ENCODE assay signal across 12 cellular contexts in genomic region chr10:110613341-110613995, GRCh38. TPM values are rescaled to one million over a fixed set of nuclear protein-coding genes. Genes with fewer than 3 reads are reported as not detected.
A peak's percentile ranks its signal among the peaks of the same experiment; 100 is the strongest.
DNase-seq lines count a peak whose midpoint lies in the region; ATAC-seq and TF ChIP-seq lines count a peak whose summit lies in the region.
"Had no signal": no experiment of that assay in that cellular context is flagged by ENCODE, and none has a peak within 500 bp of the region (broad histone marks: within the 10 kb centered on the region; RNA-seq: fewer than 3 reads in every experiment).

No MANE protein-coding gene starts in this region.

- H3K4me1 ChIP-seq in OCI-LY1 (ENCODE audit: insufficient read depth, low read length, severe bottlenecking) (peaks cover 93% of the 10 kb centered on the region), body of pancreas (no peaks in the 10 kb centered on the region)

- 65 to 74% methylated on average over 8 of the region's 8 CpGs for WGBS in body of pancreas, 2 donors

- intact Hi-C loops in body of pancreas (cut with DNase I): no loop called here

- DNase-seq in activated CD4-positive, alpha-beta T cell treated with anti-CD3 and anti-CD28 coated beads for 48 hours: peak; percentile 62
- no peak for DNase-seq in activated CD4-positive, alpha-beta T cell treated with anti-CD3 and anti-CD28 coated beads for 4 hours
- peak; percentile 66 for DNase-seq in stimulated activated CD4-positive, alpha-beta T cell treated with anti-CD3 and anti-CD28 coated beads, Interleukin-1b, Interleukin-23, amount 100 ng/mL, for 48 hours
- DNase-seq in WERI-Rb-1 (no peak), body of pancreas (no peak), HPDE6-E6E7 (ENCODE audit: extremely low spot score) (no peak)
- DNase-seq: activated CD4-positive, alpha-beta T cell treated with anti-CD3 and anti-CD28 coated beads, Interleukin-2, amount 50 U/mL, for 1 hour; caudate nucleus; kidney glomerular epithelial cell; NCI-H1436 had no signal

- no peaks in the 10 kb centered on the region for H3K9me2 ChIP-seq in OCI-LY1 (ENCODE audit: low read depth, low read length)

- peaks cover 19% of the 10 kb centered on the region for H3K79me2 ChIP-seq in OCI-LY1 (ENCODE audit: insufficient read depth, low read length)

- H3K9me3 ChIP-seq in OCI-LY1 (ENCODE audit: low read length) (no peaks in the 10 kb centered on the region), WERI-Rb-1 (ENCODE audit: severe bottlenecking) (no peaks in the 10 kb centered on the region), body of pancreas (no peaks in the 10 kb centered on the region)

- no peaks in the 10 kb centered on the region for H4K20me1 ChIP-seq in OCI-LY1 (ENCODE audit: insufficient read depth, low read length)

- TF ChIP-seq CTCF in OCI-LY1 (IDR thresholded peaks at IDR 0.05; ENCODE audit: low read length): no peak; the same call in 1 of the 2 replicates
- no peak for TF ChIP-seq CTCF in WERI-Rb-1 (IDR thresholded peaks at IDR 0.05; ENCODE audit: low read depth, low read length)
- TF ChIP-seq CTCF in body of pancreas (IDR thresholded peaks at IDR 0.05): no peak

- ATAC-seq in GM21786 (IDR thresholded peaks at IDR 0.05; ENCODE audit: unreplicated experiment) (peak; percentile 21), body of pancreas (no peak)

- peak overlapping the region; percentile 84 for H3K4me2 ChIP-seq in OCI-LY1 (ENCODE audit: low read length)

- H3K36me3 ChIP-seq in OCI-LY1 (ENCODE audit: insufficient read depth, low read length) (peaks cover 33% of the 10 kb centered on the region), WERI-Rb-1 (no peaks in the 10 kb centered on the region), body of pancreas (replicated peaks in 1 of 2; ENCODE audit: insufficient read depth in 1 of 2, low read depth in 2 of 2) (no peaks in the 10 kb centered on the region)

- H3F3A ChIP-seq in OCI-LY1 (ENCODE audit: insufficient read depth, low read length): peaks cover 6% of the 10 kb centered on the region; the same call in 1 of the 2 replicates

- TF ChIP-seq POLR2A in body of pancreas (IDR thresholded peaks at IDR 0.05): no peak

- peak overlapping the region; percentile 74 for H3K9ac ChIP-seq in OCI-LY1 (ENCODE audit: low read length)

- no peak overlapping the region for H2AFZ ChIP-seq in OCI-LY1 (ENCODE audit: low read length)

- H3K27me3 ChIP-seq in OCI-LY1 (ENCODE audit: insufficient read depth, low read length) (no peaks in the 10 kb centered on the region), WERI-Rb-1 (ENCODE audit: insufficient read depth, low read depth, severe bottlenecking) (no peaks in the 10 kb centered on the region), body of pancreas (no peaks in the 10 kb centered on the region)

- H3K27ac ChIP-seq in OCI-LY1 (ENCODE audit: low read depth, low read length, poor library complexity, severe bottlenecking): peak overlapping the region; percentile 95
- H3K27ac ChIP-seq in WERI-Rb-1: no peak overlapping the region
- no peak overlapping the region for H3K27ac ChIP-seq in body of pancreas

- H3K4me3 ChIP-seq in OCI-LY1 (ENCODE audit: low read depth, low read length, poor library complexity, severe bottlenecking) (peak overlapping the region; percentile 71), WERI-Rb-1 (ENCODE audit: low read depth, low read length) (no peak overlapping the region), body of pancreas (no peak overlapping the region)

RNA-seq across cellular contexts. Expression of gene RBM20, which starts 30.7 kb away (rescaled TPM):
- 10 to 100 TPM; 14.5 to 39.4 TPM for total RNA-seq in body of pancreas

RNA-seq across cellular contexts. Expression of gene SMC3, which starts 46.0 kb away (rescaled TPM):
- total RNA-seq in body of pancreas: 10 to 100 TPM; 18.4 to 22.1 TPM

Comparison
In these comparisons a context has a peak if more than half of its experiments do, and no peak if none do; other contexts are left out.
1. DNase-seq: peak in activated CD4-positive, alpha-beta T cell treated with anti-CD3 and anti-CD28 coated beads for 48 hours (single experiment) and stimulated activated CD4-positive, alpha-beta T cell treated with anti-CD3 and anti-CD28 coated beads, Interleukin-1b, Interleukin-23, amount 100 ng/mL, for 48 hours (single experiment); none in activated CD4-positive, alpha-beta T cell treated with anti-CD3 and anti-CD28 coated beads for 4 hours (0 of 2), WERI-Rb-1 (single experiment), body of pancreas (0 of 4) and HPDE6-E6E7 (single experiment).